In the genomic region with DNA sequence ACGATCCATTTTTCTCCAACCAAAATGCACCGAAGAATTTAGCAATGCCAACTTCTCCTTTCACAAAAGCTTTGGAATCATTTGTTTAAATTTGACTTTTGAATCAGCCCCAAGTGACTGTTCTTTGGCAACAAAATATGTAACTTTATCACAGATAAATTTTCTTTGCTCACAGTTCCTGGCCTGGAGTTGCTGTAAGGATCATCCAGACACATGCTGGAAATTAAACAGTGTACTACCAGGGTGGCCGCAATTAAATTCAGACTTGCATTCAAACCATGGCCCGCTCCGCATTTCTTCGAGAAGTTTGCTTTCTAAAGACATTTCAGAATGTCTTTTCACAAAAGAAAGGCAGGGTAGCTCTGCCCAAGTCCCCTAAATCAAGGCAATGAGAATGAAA, we compare ENCODE assay signal across 29 cellular contexts.
A peak's percentile ranks its signal among the peaks of the same experiment; 100 is the strongest.
DNase-seq lines count a peak whose midpoint lies in the region; ATAC-seq, FAIRE-seq and TF ChIP-seq lines count a peak whose summit lies in the region.
"Had no signal": no experiment of that assay in that cellular context is flagged by ENCODE, and none has a peak within 500 bp of the region (broad histone marks: within the 10 kb centered on the region; RNA-seq: fewer than 3 reads in every experiment).

No MANE protein-coding gene starts in this region.

- H4K20me1 ChIP-seq in HepG2 (ENCODE audit: insufficient read depth, low read length): no peaks in the 10 kb centered on the region

- H3K14ac ChIP-seq in mesenchymal stem cell (ENCODE audit: low read length in 2 of 2): no peak overlapping the region

- POLR2A ChIA-PET in HepG2 (lab: Yijun Ruan, JAX): no interaction called here

- no peak for TF ChIP-seq RAD21 in HepG2 (CRISPR knock-in tag; IDR thresholded peaks at IDR 0.05)

- H3K27me3 ChIP-seq in dorsolateral prefrontal cortex (no peaks in the 10 kb centered on the region), mesenchymal stem cell (ENCODE audit: control insufficient read depth in 1 of 2, insufficient read depth in 1 of 2, low read length in 2 of 2) (peaks cover 6 to 12% of the 10 kb centered on the region in 2 experiments), HepG2 (ENCODE audit: control insufficient read depth in 1 of 2, insufficient read depth in 2 of 2, low read length in 2 of 2) (no peaks in the 10 kb centered on the region), pancreas (no peaks in the 10 kb centered on the region)
- H3K27me3 ChIP-seq: left lung, neutrophil had no signal

- H2BK12ac ChIP-seq in mesenchymal stem cell (ENCODE audit: low read length in 2 of 2): no peak overlapping the region

- H2BK15ac ChIP-seq in mesenchymal stem cell (ENCODE audit: low read depth, poor library complexity, severe bottlenecking): no peak overlapping the region

- 91% methylated on average over 6 of the region's 6 CpGs for WGBS in mesenchymal stem cell
- WGBS in HepG2 (ENCODE audit: low lambda C conversion rate): 44% methylated on average over 6 of the region's 6 CpGs
- WGBS in pancreas, 2 donors: 85 to 89% methylated on average over 6 of the region's 6 CpGs

- H2BK120ac ChIP-seq in mesenchymal stem cell (ENCODE audit: low read depth, low read length): no peak overlapping the region

- H3K9me3 ChIP-seq in mesenchymal stem cell (ENCODE audit: control insufficient read depth, low read length) (no peaks in the 10 kb centered on the region), HepG2 (ENCODE audit: low read length) (no peaks in the 10 kb centered on the region), pancreas (no peaks in the 10 kb centered on the region)
- H3K9me3 ChIP-seq: left lung, neutrophil, prostate gland had no signal

- no peaks in the 10 kb centered on the region for H3K79me1 ChIP-seq in mesenchymal stem cell (replicated peaks; ENCODE audit: low read length, poor library complexity, severe bottlenecking)

- DNase-seq in HTR-8/SVneo (ENCODE audit: insufficient read length, low spot score) (no peak), dorsolateral prefrontal cortex (no peak), mesenchymal stem cell (no peak), substantia nigra (lab: John Stamatoyannopoulos, UW) (no peak), HepG2 (ENCODE audit: low spot score) (no peak), pancreas (no peak)
- DNase-seq: activated B cell treated with CpG ODN at 0.5 μM for 24 hours; activated CD4-positive, alpha-beta T cell treated with anti-CD3 and anti-CD28 coated beads, Interleukin-2, amount 50 U/mL, for 1 hour; activated effector memory CD4-positive, alpha-beta T cell treated with anti-CD3 and anti-CD28 coated beads, Interleukin-2, amount 50 U/mL, for 16 hours; activated naive CD8-positive, alpha-beta T cell treated with anti-CD3 and anti-CD28 coated beads for 36 hours; activated T-cell treated with anti-CD3 and anti-CD28 coated beads, Interleukin-2, amount 50 U/mL, for 24 hours; CD8-positive, alpha-beta T cell; central memory CD4-positive, alpha-beta T cell; endodermal cell; left lung; MM.1S; NCI-H1930; NCI-H2171 treated with DMSO at 0.1 percent for 48 hours; NCI-H524 treated with DMSO at 0.1 percent for 48 hours; PC-3; stimulated activated CD4-positive, alpha-beta T cell treated with anti-CD3 and anti-CD28 coated beads, Interleukin-15, amount 100 ng/mL, for 24 hours; stimulated activated CD4-positive, alpha-beta T cell treated with anti-CD3 and anti-CD28 coated beads, Interleukin-4, amount 100 ng/mL, for 4 hours; T-cell had no signal

- H3K4me1 ChIP-seq in mesenchymal stem cell (ENCODE audit: control insufficient read depth, insufficient read depth, low read depth, low read length): no peaks in the 10 kb centered on the region
- H3K4me1 ChIP-seq in HepG2 (ENCODE audit: insufficient read depth, low read length): no peaks in the 10 kb centered on the region
- no peaks in the 10 kb centered on the region for H3K4me1 ChIP-seq in pancreas
- H3K4me1 ChIP-seq: left lung, prostate gland had no signal

- no peak for TF ChIP-seq POLR2A in HepG2 (IDR thresholded peaks at IDR 0.05; ENCODE audit: insufficient read depth in 1 of 2, low read depth in 2 of 2, low read length in 2 of 2)

- H3K18ac ChIP-seq in mesenchymal stem cell (ENCODE audit: low read depth in 1 of 2, low read length in 2 of 2): no peak overlapping the region

- H3K27ac ChIP-seq in dorsolateral prefrontal cortex (peak overlapping the region in 54 of 59 donors; percentile 9 to 99 (median 93)), mesenchymal stem cell (ENCODE audit: low read length, poor library complexity, severe bottlenecking) (no peak overlapping the region), substantia nigra (ENCODE audit: low read depth, low read length, poor library complexity, severe bottlenecking) (peak overlapping the region; percentile 13), HepG2 (ENCODE audit: extremely low read length, insufficient read depth, low read length) (no peak overlapping the region), pancreas (no peak overlapping the region)
- H3K27ac ChIP-seq: HL-60, left lung, neutrophil had no signal

- no peaks in the 10 kb centered on the region for H3K79me2 ChIP-seq in HepG2 (ENCODE audit: insufficient read depth, low read length)

- no peak for TF ChIP-seq CTCF in dorsolateral prefrontal cortex (IDR thresholded peaks at IDR 0.05 in 54 of 56, conservative IDR thresholded peaks at IDR 0.05 in 2 of 56; ENCODE audit: low read depth in 1 of 56, partially characterized antibody in 56 of 56)
- TF ChIP-seq CTCF in HepG2 (CRISPR knock-in tag; IDR thresholded peaks at IDR 0.05): no peak
- no peak for TF ChIP-seq CTCF in pancreas (IDR thresholded peaks at IDR 0.05)

- H3K36me3 ChIP-seq in mesenchymal stem cell (ENCODE audit: control insufficient read depth in 1 of 2, insufficient read depth in 2 of 2, low read depth in 1 of 2, low read length in 2 of 2): no peaks in the 10 kb centered on the region
- no peaks in the 10 kb centered on the region for H3K36me3 ChIP-seq in HepG2 (replicated peaks in 1 of 2; ENCODE audit: control insufficient read depth in 1 of 2, insufficient read depth in 2 of 2, low read length in 2 of 2)
- no peaks in the 10 kb centered on the region for H3K36me3 ChIP-seq in pancreas
- H3K36me3 ChIP-seq: left lung, neutrophil, prostate gland had no signal

- in situ Hi-C loops in HepG2 (cut with HindIII; ENCODE audit: extremely low pct_ligation_motif_present, low pct_unique_long_range_greater_than_20kb): no loop called here

- intact Hi-C loops in dorsolateral prefrontal cortex (cut with DNase I): loop anchor here (5.0 kb wide), 4 partner anchors 73 to 203 kb away; no protein-coding TSS in a partner anchor
- intact Hi-C loops in HepG2 (cut with micrococcal nuclease; ENCODE audit: unreplicated experiment): no loop called here
- intact Hi-C loops in pancreas (cut with DNase I): no loop called here

- H2AK5ac ChIP-seq in mesenchymal stem cell (ENCODE audit: low read length, severe bottlenecking): no peak overlapping the region

- no peak overlapping the region for H4K8ac ChIP-seq in mesenchymal stem cell (ENCODE audit: low read length)

- H3K4ac ChIP-seq in mesenchymal stem cell (ENCODE audit: low read depth in 1 of 2, low read length in 2 of 2): no peak overlapping the region

- TF ChIP-seq EP300 in HepG2 (IDR thresholded peaks at IDR 0.05; ENCODE audit: low read depth in 2 of 2, low read length in 2 of 2) (no peak), HepG2 (CRISPR knock-in tag; IDR thresholded peaks at IDR 0.05; ENCODE audit: borderline replicate concordance) (no peak)

- peak overlapping the region; percentile 35 for H3K9ac ChIP-seq in mesenchymal stem cell (ENCODE audit: low read length)
- no peak overlapping the region for H3K9ac ChIP-seq in HepG2 (ENCODE audit: insufficient read depth, low read depth, low read length)

- H3K4me2 ChIP-seq in mesenchymal stem cell (ENCODE audit: low read length, poor library complexity, severe bottlenecking) (no peak overlapping the region), HepG2 (ENCODE audit: low read depth, low read length) (no peak overlapping the region)

- H4K91ac ChIP-seq in mesenchymal stem cell (ENCODE audit: low read length): no peak overlapping the region

- H2AFZ ChIP-seq in mesenchymal stem cell (ENCODE audit: low read depth, low read length) (no peak overlapping the region), HepG2 (ENCODE audit: low read length) (no peak overlapping the region)

- H2BK5ac ChIP-seq in mesenchymal stem cell (ENCODE audit: low read depth, low read length, poor library complexity, severe bottlenecking): no peak overlapping the region

- FAIRE-seq in HTR-8/SVneo (lab: Jason Lieb, UNC) (peak; percentile 13), HepG2 (lab: Jason Lieb, UNC) (no peak), pancreas (lab: Jason Lieb, UNC) (no peak)
- FAIRE-seq: astrocyte had no signal

- no peak for ATAC-seq in HepG2
- no peak for ATAC-seq in GM21529 (IDR thresholded peaks at IDR 0.05; ENCODE audit: unreplicated experiment)
- ATAC-seq in activated CD4-positive, CD25-positive, alpha-beta regulatory T cell treated with anti-CD3 and anti-CD28 coated beads, Interleukin-2, amount 50 U/mL, for 24 hours: no peak
- no peak for ATAC-seq in pancreas
- ATAC-seq: CD8-positive, alpha-beta T cell; left lung; PC-3; T-cell had no signal

- H3K4me3 ChIP-seq in dorsolateral prefrontal cortex (peak overlapping the region in 5 of 59 donors; percentile 12 to 76 (median 17)), mesenchymal stem cell (ENCODE audit: insufficient read depth in 1 of 2, low read depth in 1 of 2, low read length in 2 of 2) (peak overlapping the region in 1 of 2 experiments; percentile 55), HepG2 (replicated peaks in 1 of 3; ENCODE audit: insufficient read depth in 1 of 3, low read depth in 2 of 3, low read length in 3 of 3) (no peak overlapping the region), pancreas (no peak overlapping the region)
- H3K4me3 ChIP-seq: left lung, prostate gland had no signal

- BruUV-seq in HepG2 (replicated peaks; lab: Mats Ljungman, UMichigan): no TSS peak

- H3K23ac ChIP-seq in mesenchymal stem cell (ENCODE audit: low read length in 2 of 2): no peak overlapping the region

- CTCF ChIA-PET in HepG2 (lab: Yijun Ruan, JAX; ENCODE audit: low intra/inter-chr PET ratio, low total read pairs): no interaction called here

TF ChIP-seq in HepG2, 621 proteins besides CTCF, POLR2A, EP300 and RAD21 (continues in another document):
- TF ChIP-seq NONO (IDR thresholded peaks at IDR 0.05) (no peak), NONO (CRISPR knock-in tag; conservative IDR thresholded peaks at IDR 0.05) (no peak), KDM6A (CRISPR knock-in tag; IDR thresholded peaks at IDR 0.05; ENCODE audit: low read depth) (no peak), FOXK2 (IDR thresholded peaks at IDR 0.05) (no peak), GABPA (IDR thresholded peaks at IDR 0.05; ENCODE audit: low read depth, low read length) (no peak), GABPA (CRISPR knock-in tag; IDR thresholded peaks at IDR 0.05; ENCODE audit: low read depth) (no peak)

Comparison
In these comparisons a context has a peak if more than half of its experiments do, and no peak if none do; other contexts are left out.
1. H3K27ac ChIP-seq: peak in dorsolateral prefrontal cortex (54 of 59) and substantia nigra (single experiment); none in mesenchymal stem cell (single experiment), HepG2 (single experiment) and pancreas (0 of 4).
2. intact Hi-C loops: an anchor here in dorsolateral prefrontal cortex (5.0 kb wide); none called in HepG2 and pancreas.